ENCODE assay signal across 9 cellular contexts in genomic region chr22:46085831-46086576, GRCh38.
DNase-seq lines count a peak whose midpoint lies in the region; ATAC-seq and TF ChIP-seq lines count a peak whose summit lies in the region.
"Had no signal": no experiment of that assay in that cellular context is flagged by ENCODE, and none has a peak within 500 bp of the region (broad histone marks: within the 10 kb centered on the region; RNA-seq: fewer than 3 reads in every experiment).

No MANE protein-coding gene starts in this region.

- H4K20me1 ChIP-seq in smooth muscle cell (ENCODE audit: low read depth), result peaks cover 3% of the 10 kb centered on the region

- CTCF ChIA-PET in HEK293 (lab: Yijun Ruan, JAX), result interaction anchor here (2.0 kb wide), 1 partner anchor 80 kb away, joined by 11 read pairs; no protein-coding TSS in a partner anchor

- H3K4me3 ChIP-seq in HEK293 (ENCODE audit: low read depth, low read length), result no peak overlapping the region
- H3K4me3 ChIP-seq in brain microvascular endothelial cell (ENCODE audit: low read depth, low read length), result no peak overlapping the region
- peak overlapping the region; percentile 86 for H3K4me3 ChIP-seq in thoracic aorta
- H3K4me3 ChIP-seq in smooth muscle cell, result no peak overlapping the region

- TF ChIP-seq CTCF in HEK293 (tag by site-specific recombination; IDR thresholded peaks at IDR 0.05) (no peak), brain microvascular endothelial cell (IDR thresholded peaks at IDR 0.05; ENCODE audit: low read depth, low read length, missing control alignments) (no peak), thoracic aorta (IDR thresholded peaks at IDR 0.05) (no peak), GM10266 (IDR thresholded peaks at IDR 0.05; ENCODE audit: control insufficient read depth, insufficient read depth, low read depth, missing control alignments) (no peak), smooth muscle cell (IDR thresholded peaks at IDR 0.05; ENCODE audit: borderline replicate concordance, insufficient read depth, poor library complexity, severe bottlenecking) (no peak)

- no peaks in the 10 kb centered on the region for H3F3A ChIP-seq in smooth muscle cell (ENCODE audit: low read depth)

- H2AFZ ChIP-seq in smooth muscle cell (ENCODE audit: low read depth), result no peak overlapping the region

- no peak overlapping the region for H3K4me2 ChIP-seq in smooth muscle cell

- POLR2A ChIA-PET in HEK293 (lab: Yijun Ruan, JAX), result interaction anchor here (1.2 kb wide), 1 partner anchor 12 kb away, joined by 3 read pairs; no protein-coding TSS in a partner anchor

- DNase-seq in brain microvascular endothelial cell (no peak), kidney tubule cell (ENCODE audit: low spot score) (peak; percentile 77), thoracic aorta (ENCODE audit: low spot score) (no peak), dedifferentiated amniotic fluid mesenchymal stem cell (ENCODE audit: extremely low spot score) (no peak), HK-2 (ENCODE audit: unreplicated experiment) (no peak), GM10266 (ENCODE audit: extremely low spot score) (no peak), smooth muscle cell (lab: John Stamatoyannopoulos, UW; ENCODE audit: unreplicated experiment) (no peak)
- DNase-seq: NCI-H524 treated with DMSO at 0.1 percent for 48 hours had no signal

- no peak overlapping the region for H3K9ac ChIP-seq in smooth muscle cell (ENCODE audit: low read depth)

- WGBS in smooth muscle cell (ENCODE audit: low lambda C conversion rate), result 91% methylated on average over 37 of the region's 37 CpGs

- H3K9me3 ChIP-seq in HEK293 (ENCODE audit: control insufficient read depth, insufficient read depth, low read depth, low read length) (no peaks in the 10 kb centered on the region), thoracic aorta (no peaks in the 10 kb centered on the region), smooth muscle cell (replicated peaks; ENCODE audit: low read depth) (no peaks in the 10 kb centered on the region)

- in situ Hi-C loops in brain microvascular endothelial cell (cut with HindIII; ENCODE audit: low pct_ligation_motif_present, low sequenced_read_pairs), result no loop called here

- peaks cover 0 to 16% of the 10 kb centered on the region in 2 experiments; a peak in 1 of 3 replicates for H3K36me3 ChIP-seq in HEK293 (ENCODE audit: control insufficient read depth in 2 of 2, insufficient read depth in 1 of 2, low read length in 2 of 2)
- H3K36me3 ChIP-seq in brain microvascular endothelial cell (replicated peaks), result peaks cover 44% of the 10 kb centered on the region
- H3K36me3 ChIP-seq in thoracic aorta, result no peaks in the 10 kb centered on the region
- no peaks in the 10 kb centered on the region for H3K36me3 ChIP-seq in smooth muscle cell (ENCODE audit: low read depth)

- no peaks in the 10 kb centered on the region for H3K79me2 ChIP-seq in smooth muscle cell (ENCODE audit: low read depth)

- H3K27ac ChIP-seq in HEK293 (ENCODE audit: extremely low read depth, low read depth, low read length) (peak overlapping the region; percentile 33; the same call in 1 of the 2 replicates), brain microvascular endothelial cell (peak overlapping the region; percentile 3), thoracic aorta (peak overlapping the region; percentile 96 to 98), smooth muscle cell (ENCODE audit: low read depth) (no peak overlapping the region)

- H3K4me1 ChIP-seq in HEK293 (ENCODE audit: control insufficient read depth, insufficient read depth, low read length) (peaks cover 7% of the 10 kb centered on the region), thoracic aorta (ENCODE audit: control insufficient read depth in 1 of 2, low read depth in 2 of 2) (peaks cover 70 to 98% of the 10 kb centered on the region in 2 donors), smooth muscle cell (ENCODE audit: low read depth) (no peaks in the 10 kb centered on the region)

- ATAC-seq in thoracic aorta (ENCODE audit: insufficient number of reproducible peaks, low FRiP score, low read depth), result no peak

- H3K27me3 ChIP-seq in brain microvascular endothelial cell (replicated peaks) (no peaks in the 10 kb centered on the region), thoracic aorta (replicated peaks; ENCODE audit: insufficient read depth) (no peaks in the 10 kb centered on the region), smooth muscle cell (ENCODE audit: low read depth) (no peaks in the 10 kb centered on the region)

TF ChIP-seq in HEK293, 187 proteins besides CTCF, POLR2A, EP300 and RAD21 (continues in another document):
- TF ChIP-seq ZNF473 (tag by site-specific recombination; IDR thresholded peaks at IDR 0.05) (no peak), GLI4 (tag by site-specific recombination; IDR thresholded peaks at IDR 0.05) (no peak), ZNF394 (tag by site-specific recombination; IDR thresholded peaks at IDR 0.05; ENCODE audit: borderline replicate concordance) (no peak), ZNF433 (tag by site-specific recombination; IDR thresholded peaks at IDR 0.05; ENCODE audit: low read depth) (no peak), GLIS2 (tag by site-specific recombination; IDR thresholded peaks at IDR 0.05) (peak; percentile 63), ZNF623 (tag by site-specific recombination; IDR thresholded peaks at IDR 0.05) (no peak), ZNF701 (tag by site-specific recombination; IDR thresholded peaks at IDR 0.05) (no peak), ZNF2 (tag by site-specific recombination; IDR thresholded peaks at IDR 0.05) (no peak), ZBTB8A (tag by site-specific recombination; IDR thresholded peaks at IDR 0.05) (no peak), KLF7 (tag by site-specific recombination; IDR thresholded peaks at IDR 0.05; ENCODE audit: borderline replicate concordance) (0 out of 2 replicates have a peak, but pooled peaks have one; percentile 35), SETDB1 (IDR thresholded peaks at IDR 0.05; ENCODE audit: insufficient read length, low read length) (no peak), BCL11A (tag by site-specific recombination; IDR thresholded peaks at IDR 0.05; ENCODE audit: low read depth) (no peak), ZNF513 (tag by site-specific recombination; IDR thresholded peaks at IDR 0.05) (no peak), KLF1 (tag by site-specific recombination; IDR thresholded peaks at IDR 0.05) (peak; percentile 100), ZBTB21 (tag by site-specific recombination; IDR thresholded peaks at IDR 0.05) (no peak), GLIS1 (tag by site-specific recombination; IDR thresholded peaks at IDR 0.05) (peak; percentile 74), EGR2 (tag by site-specific recombination; IDR thresholded peaks at IDR 0.05; ENCODE audit: low read depth) (peak; percentile 91), ZNF350 (tag by site-specific recombination; IDR thresholded peaks at IDR 0.05) (no peak), KLF8 (tag by site-specific recombination; IDR thresholded peaks at IDR 0.05) (peak; percentile 63), ZNF48 (tag by site-specific recombination; IDR thresholded peaks at IDR 0.05) (no peak), ZFP69B (tag by site-specific recombination; IDR thresholded peaks at IDR 0.05) (no peak), ZBTB20 (tag by site-specific recombination; IDR thresholded peaks at IDR 0.05) (no peak), ZNF157 (tag by site-specific recombination; IDR thresholded peaks at IDR 0.05) (no peak), ZNF664 (tag by site-specific recombination; IDR thresholded peaks at IDR 0.05) (no peak; the same call in 1 of the 2 replicates), YY1 (tag by site-specific recombination; IDR thresholded peaks at IDR 0.05) (no peak), ZNF843 (tag by site-specific recombination; IDR thresholded peaks at IDR 0.05) (no peak), ZSCAN30 (tag by site-specific recombination; IDR thresholded peaks at IDR 0.05) (0 out of 2 replicates have a peak, but pooled peaks have one; percentile 13), ZNF266 (tag by site-specific recombination; IDR thresholded peaks at IDR 0.05; ENCODE audit: low read depth) (no peak), ZNF645 (tag by site-specific recombination; IDR thresholded peaks at IDR 0.05) (no peak)
